In the genomic region with DNA sequence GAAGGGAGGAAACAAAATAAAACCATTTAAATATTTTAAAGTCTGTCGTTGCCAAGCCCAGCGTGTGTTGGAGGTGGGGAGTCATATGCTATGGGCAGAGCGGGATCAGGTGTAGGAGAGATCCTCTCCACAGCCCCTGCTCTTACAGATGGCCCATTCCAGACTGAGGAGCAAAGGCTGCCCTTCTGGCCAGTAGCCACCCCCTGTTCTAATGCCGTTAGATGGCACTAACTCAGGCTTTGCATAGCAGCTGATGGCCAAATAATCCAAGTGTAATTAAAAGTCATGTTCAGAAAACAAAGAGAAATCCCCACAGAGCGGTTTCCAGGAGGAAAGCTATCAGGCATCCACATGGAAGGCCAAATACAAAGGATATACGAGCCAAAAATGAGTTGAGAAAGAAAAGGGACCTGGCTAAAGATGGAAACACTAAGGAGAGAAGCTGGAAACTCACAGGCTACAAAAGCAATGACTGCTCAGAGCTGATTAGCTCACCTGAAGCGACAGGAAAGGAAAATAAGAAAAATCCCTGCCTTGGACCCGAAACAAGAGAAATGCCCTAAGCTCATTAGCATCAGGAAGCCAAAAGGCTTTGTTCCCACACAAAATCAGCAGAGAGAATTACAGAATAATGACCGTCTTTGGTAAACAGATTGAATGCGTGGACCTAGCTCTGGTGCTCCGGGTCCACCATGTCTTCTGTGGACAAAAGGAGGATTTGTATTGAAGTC, we compare ENCODE assay signal across 22 cellular contexts.
DNase-seq lines count a peak whose midpoint lies in the region; ATAC-seq and TF ChIP-seq lines count a peak whose summit lies in the region.
"Had no signal": no experiment of that assay in that cellular context is flagged by ENCODE, and none has a peak within 500 bp of the region (broad histone marks: within the 10 kb centered on the region; RNA-seq: fewer than 3 reads in every experiment).

No MANE protein-coding gene starts in this region.

- TF ChIP-seq CTCF in GM23338 (conservative IDR thresholded peaks at IDR 0.05; ENCODE audit: low read depth in 2 of 2) = no peak
- no peak for TF ChIP-seq CTCF in neural crest cell (conservative IDR thresholded peaks at IDR 0.05)

- H3K4me3 Mint-ChIP-seq in GM23338 (no peak overlapping the region), neural crest cell (no peak overlapping the region)
- H3K4me3 Mint-ChIP-seq: CD4-positive, CD25-positive, alpha-beta regulatory T cell; T-cell had no signal

- H3K79me2 ChIP-seq in GM23338 (replicated peaks; ENCODE audit: insufficient read depth) = no peaks in the 10 kb centered on the region

- H3K27me3 ChIP-seq in GM23338 (ENCODE audit: insufficient read depth) = no peaks in the 10 kb centered on the region
- H3K27me3 ChIP-seq: MG63 had no signal

- H3K9me3 Mint-ChIP-seq in GM23338 (no peaks in the 10 kb centered on the region), neural crest cell (no peaks in the 10 kb centered on the region)

- no peaks in the 10 kb centered on the region for H4K20me1 ChIP-seq in GM23338 (replicated peaks; ENCODE audit: insufficient read depth)

- no peaks in the 10 kb centered on the region; the same call in 1 of the 2 replicates for H3K36me3 ChIP-seq in GM23338 (ENCODE audit: insufficient read depth)
- H3K36me3 ChIP-seq: MG63 had no signal

- H2AFZ ChIP-seq in GM23338 = peak overlapping the region; percentile 87; the same call in 1 of the 2 replicates
- H2AFZ ChIP-seq: GM23248 had no signal

- no peak overlapping the region for H3K27ac ChIP-seq in GM23338 (ENCODE audit: low read depth)
- H3K27ac ChIP-seq: GM23248 had no signal

- no peak overlapping the region for H3K4me2 ChIP-seq in GM23338
- H3K4me2 ChIP-seq: SK-N-SH had no signal

- H3K36me3 Mint-ChIP-seq in GM23338 (ENCODE audit: low read depth) (no peaks in the 10 kb centered on the region), neural crest cell (ENCODE audit: low read depth) (no peaks in the 10 kb centered on the region)
- H3K36me3 Mint-ChIP-seq: CD4-positive, CD25-positive, alpha-beta regulatory T cell; T-cell had no signal

- ATAC-seq in GM23338 = peak; percentile 65
- ATAC-seq in HG03025 (IDR thresholded peaks at IDR 0.05; ENCODE audit: low FRiP score, unreplicated experiment) = no peak
- ATAC-seq: T-cell had no signal

- H3K4me1 Mint-ChIP-seq in GM23338 = peaks cover 9% of the 10 kb centered on the region
- H3K4me1 Mint-ChIP-seq in neural crest cell = peaks cover 6% of the 10 kb centered on the region
- H3K4me1 Mint-ChIP-seq: CD4-positive, CD25-positive, alpha-beta regulatory T cell; T-cell had no signal

- peaks cover 9% of the 10 kb centered on the region; the same call in 1 of the 2 replicates for H3K4me1 ChIP-seq in GM23338 (ENCODE audit: insufficient read depth)

- no peaks in the 10 kb centered on the region for H3K9me2 ChIP-seq in GM23338 (ENCODE audit: insufficient read depth)
- H3K9me2 ChIP-seq: SK-N-SH had no signal

- no peak for DNase-seq in GM23338 (ENCODE audit: low spot score)
- DNase-seq in NCI-H446 treated with DMSO at 0.1 percent for 48 hours (lab: John Stamatoyannopoulos, UW) = peak; percentile 71
- DNase-seq in cerebellum (ENCODE audit: low spot score) = peak; percentile 61
- DNase-seq in neural crest cell (ENCODE audit: low read depth, low spot score) = no peak
- no peak for DNase-seq in HK-2 (ENCODE audit: unreplicated experiment)
- no peak for DNase-seq in MV-4-11 (lab: John Stamatoyannopoulos, UW)
- no peak for DNase-seq in RKO (ENCODE audit: low spot score)
- DNase-seq: AML-193; Calu3; CD4-positive, CD25-positive, alpha-beta regulatory T cell; DMS53; GM23248; Karpas-422; MG63; NCI-H1092 treated with DMSO at 0.1 percent for 48 hours; NCI-H1694; NCI-H2107; NCI-H2227 treated with DMSO at 0.1 percent for 48 hours; NCI-H69; SK-N-SH; T-cell had no signal

- H3K27ac Mint-ChIP-seq in GM23338 (peak overlapping the region; percentile 51; the same call in 1 of the 2 replicates), neural crest cell (ENCODE audit: unreplicated experiment) (peak overlapping the region; percentile 9)
- H3K27ac Mint-ChIP-seq: CD4-positive, CD25-positive, alpha-beta regulatory T cell; T-cell had no signal

- no peaks in the 10 kb centered on the region for H3K27me3 Mint-ChIP-seq in GM23338 (ENCODE audit: insufficient read depth, low read depth, poor library complexity)
- H3K27me3 Mint-ChIP-seq in neural crest cell (ENCODE audit: low read depth) = no peaks in the 10 kb centered on the region
- H3K27me3 Mint-ChIP-seq: CD4-positive, CD25-positive, alpha-beta regulatory T cell; T-cell had no signal

- no peaks in the 10 kb centered on the region for H3F3A ChIP-seq in GM23338 (replicated peaks; ENCODE audit: low read depth)

- H3K4me3 ChIP-seq in GM23338 = no peak overlapping the region
- H3K4me3 ChIP-seq: GM23248, MG63 had no signal

TF ChIP-seq in GM23338, 12 proteins besides CTCF, POLR2A, EP300 and RAD21:
- TF ChIP-seq ZNF331 (CRISPR knock-in tag; IDR thresholded peaks at IDR 0.05; ENCODE audit: low read depth) = no peak

Comparison
In these comparisons a context has a peak if more than half of its experiments do, and no peak if none do; other contexts are left out.
1. DNase-seq: peak in NCI-H446 treated with DMSO at 0.1 percent for 48 hours (single experiment) and cerebellum (single experiment); none in GM23338 (single experiment), neural crest cell (single experiment), HK-2 (single experiment), MV-4-11 (single experiment) and RKO (single experiment).